Comparison of ENCODE assay signal across 2 cellular contexts in the genomic region with DNA sequence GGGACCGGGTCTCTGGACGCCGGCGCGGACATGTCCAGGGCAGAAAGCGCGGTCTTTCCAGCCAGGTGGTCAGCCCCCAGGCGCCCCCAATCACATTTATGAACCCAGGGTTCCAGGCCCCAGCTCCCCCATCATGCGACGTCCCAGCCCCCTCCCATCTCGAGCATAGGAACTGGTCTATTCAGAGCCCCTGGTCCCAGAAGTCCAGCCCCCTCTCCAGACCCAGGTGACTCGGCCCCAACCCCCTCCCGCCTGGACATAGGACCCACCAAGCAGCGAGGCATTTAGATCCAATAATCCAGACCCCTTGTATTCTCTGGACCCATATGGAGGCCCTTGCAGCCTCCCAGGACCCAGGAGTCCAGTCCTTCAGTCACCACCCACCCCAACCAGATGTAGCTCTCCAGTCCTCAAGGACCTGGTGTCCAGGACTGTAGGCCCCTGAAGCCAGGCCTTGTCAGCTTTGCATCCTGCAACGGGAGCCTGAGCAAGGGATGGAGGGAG.
TF ChIP-seq lines count a peak whose summit lies in the region.

No MANE protein-coding gene starts in this region.

TF ChIP-seq in HEK293, 187 proteins besides CTCF, POLR2A, EP300 and RAD21 (continued from another document):
- TF ChIP-seq, protein P1, sequence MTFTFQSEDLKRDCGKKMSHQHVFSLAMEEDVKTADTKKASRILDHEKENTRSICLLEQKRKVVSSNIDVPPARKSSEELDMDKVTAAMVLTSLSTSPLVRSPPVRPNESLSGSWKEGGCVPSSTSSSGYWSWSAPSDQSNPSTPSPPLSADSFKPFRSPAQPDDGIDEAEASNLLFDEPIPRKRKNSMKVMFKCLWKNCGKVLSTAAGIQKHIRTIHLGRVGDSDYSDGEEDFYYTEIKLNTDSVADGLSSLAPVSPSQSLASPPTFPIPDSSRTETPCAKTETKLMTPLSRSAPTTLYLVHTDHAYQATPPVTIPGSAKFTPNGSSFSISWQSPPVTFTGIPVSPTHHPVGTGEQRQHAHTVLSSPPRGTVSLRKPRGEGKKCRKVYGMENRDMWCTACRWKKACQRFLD (tag by site-specific recombination; IDR thresholded peaks at IDR 0.05) = no peak

TF ChIP-seq in WTC11, 78 proteins besides CTCF, POLR2A, EP300 and RAD21 (continued from another document):
- TF ChIP-seq, protein P2, sequence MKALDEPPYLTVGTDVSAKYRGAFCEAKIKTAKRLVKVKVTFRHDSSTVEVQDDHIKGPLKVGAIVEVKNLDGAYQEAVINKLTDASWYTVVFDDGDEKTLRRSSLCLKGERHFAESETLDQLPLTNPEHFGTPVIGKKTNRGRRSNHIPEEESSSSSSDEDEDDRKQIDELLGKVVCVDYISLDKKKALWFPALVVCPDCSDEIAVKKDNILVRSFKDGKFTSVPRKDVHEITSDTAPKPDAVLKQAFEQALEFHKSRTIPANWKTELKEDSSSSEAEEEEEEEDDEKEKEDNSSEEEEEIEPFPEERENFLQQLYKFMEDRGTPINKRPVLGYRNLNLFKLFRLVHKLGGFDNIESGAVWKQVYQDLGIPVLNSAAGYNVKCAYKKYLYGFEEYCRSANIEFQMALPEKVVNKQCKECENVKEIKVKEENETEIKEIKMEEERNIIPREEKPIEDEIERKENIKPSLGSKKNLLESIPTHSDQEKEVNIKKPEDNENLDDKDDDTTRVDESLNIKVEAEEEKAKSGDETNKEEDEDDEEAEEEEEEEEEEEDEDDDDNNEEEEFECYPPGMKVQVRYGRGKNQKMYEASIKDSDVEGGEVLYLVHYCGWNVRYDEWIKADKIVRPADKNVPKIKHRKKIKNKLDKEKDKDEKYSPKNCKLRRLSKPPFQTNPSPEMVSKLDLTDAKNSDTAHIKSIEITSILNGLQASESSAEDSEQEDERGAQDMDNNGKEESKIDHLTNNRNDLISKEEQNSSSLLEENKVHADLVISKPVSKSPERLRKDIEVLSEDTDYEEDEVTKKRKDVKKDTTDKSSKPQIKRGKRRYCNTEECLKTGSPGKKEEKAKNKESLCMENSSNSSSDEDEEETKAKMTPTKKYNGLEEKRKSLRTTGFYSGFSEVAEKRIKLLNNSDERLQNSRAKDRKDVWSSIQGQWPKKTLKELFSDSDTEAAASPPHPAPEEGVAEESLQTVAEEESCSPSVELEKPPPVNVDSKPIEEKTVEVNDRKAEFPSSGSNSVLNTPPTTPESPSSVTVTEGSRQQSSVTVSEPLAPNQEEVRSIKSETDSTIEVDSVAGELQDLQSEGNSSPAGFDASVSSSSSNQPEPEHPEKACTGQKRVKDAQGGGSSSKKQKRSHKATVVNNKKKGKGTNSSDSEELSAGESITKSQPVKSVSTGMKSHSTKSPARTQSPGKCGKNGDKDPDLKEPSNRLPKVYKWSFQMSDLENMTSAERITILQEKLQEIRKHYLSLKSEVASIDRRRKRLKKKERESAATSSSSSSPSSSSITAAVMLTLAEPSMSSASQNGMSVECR (CRISPR knock-in tag; IDR thresholded peaks at IDR 0.05; ENCODE audit: borderline replicate concordance) = 0 out of 2 replicates have a peak, but pooled peaks have one; percentile 21
- TF ChIP-seq ZNF121 (CRISPR knock-in tag; IDR thresholded peaks at IDR 0.05) (0 out of 2 replicates have a peak, but pooled peaks have one; percentile 12), IRF2 (CRISPR knock-in tag; IDR thresholded peaks at IDR 0.05; ENCODE audit: borderline replicate concordance, low read depth) (no peak), NFE2L1 (CRISPR knock-in tag; IDR thresholded peaks at IDR 0.05) (no peak), SOX15 (CRISPR knock-in tag; IDR thresholded peaks at IDR 0.05) (no peak), ZNF232 (CRISPR knock-in tag; IDR thresholded peaks at IDR 0.05) (no peak), TEAD4 (CRISPR knock-in tag; IDR thresholded peaks at IDR 0.05) (no peak)
- TF ChIP-seq, protein P3, sequence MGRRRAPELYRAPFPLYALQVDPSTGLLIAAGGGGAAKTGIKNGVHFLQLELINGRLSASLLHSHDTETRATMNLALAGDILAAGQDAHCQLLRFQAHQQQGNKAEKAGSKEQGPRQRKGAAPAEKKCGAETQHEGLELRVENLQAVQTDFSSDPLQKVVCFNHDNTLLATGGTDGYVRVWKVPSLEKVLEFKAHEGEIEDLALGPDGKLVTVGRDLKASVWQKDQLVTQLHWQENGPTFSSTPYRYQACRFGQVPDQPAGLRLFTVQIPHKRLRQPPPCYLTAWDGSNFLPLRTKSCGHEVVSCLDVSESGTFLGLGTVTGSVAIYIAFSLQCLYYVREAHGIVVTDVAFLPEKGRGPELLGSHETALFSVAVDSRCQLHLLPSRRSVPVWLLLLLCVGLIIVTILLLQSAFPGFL (CRISPR knock-in tag; IDR thresholded peaks at IDR 0.05; ENCODE audit: borderline replicate concordance) = no peak
